Comparison of ENCODE assay signal across 26 cellular contexts in the genomic region with DNA sequence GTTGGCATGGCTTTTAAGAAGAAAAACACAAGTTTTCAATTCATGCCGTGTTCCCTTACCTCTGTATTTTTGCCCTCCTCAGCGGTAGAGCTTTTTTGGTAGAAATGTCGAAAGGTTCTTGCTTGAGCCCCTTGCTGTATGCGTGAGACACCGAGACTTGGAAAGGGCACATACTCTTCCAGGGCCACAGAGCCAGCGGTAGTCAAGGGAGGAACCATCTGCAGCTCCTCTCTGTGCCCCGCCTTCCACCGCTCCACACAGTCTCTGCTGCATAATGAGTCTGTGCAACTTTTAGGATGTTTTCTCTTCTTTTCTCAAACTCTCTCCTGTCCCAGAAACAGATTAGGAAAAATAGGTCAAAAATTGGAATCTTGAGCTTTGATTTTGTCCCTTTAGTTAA.
DNase-seq lines count a peak whose midpoint lies in the region; ATAC-seq and TF ChIP-seq lines count a peak whose summit lies in the region.
"Had no signal": no experiment of that assay in that cellular context is flagged by ENCODE, and none has a peak within 500 bp of the region (broad histone marks: within the 10 kb centered on the region; RNA-seq: fewer than 3 reads in every experiment).

No MANE protein-coding gene starts in this region.

- 84% methylated on average over 8 of the region's 8 CpGs for WGBS in SK-N-SH (ENCODE audit: low lambda C conversion rate)
- 28 to 47% methylated on average over 5 to 8 of the region's 8 CpGs for WGBS in gastroesophageal sphincter (ENCODE audit: low coverage in 1 of 2), 2 donors
- WGBS in trophoblast cell (ENCODE audit: extremely low coverage, insufficient coverage, insufficient read length): no CpG with 5 or more reads among the region's 8 CpGs

- TF ChIP-seq CTCF in SK-N-SH (IDR thresholded peaks at IDR 0.05) (no peak), gastroesophageal sphincter (IDR thresholded peaks at IDR 0.05) (no peak), tibial artery (IDR thresholded peaks at IDR 0.05) (no peak)

- H3K36me3 ChIP-seq in SK-N-SH (replicated peaks in 1 of 2; ENCODE audit: control insufficient read depth in 1 of 2, insufficient read depth in 2 of 2, low read length in 1 of 2) (peaks cover 0 to 7% of the 10 kb centered on the region in 2 experiments), gastroesophageal sphincter (peaks cover 0 to 13% of the 10 kb centered on the region in 2 donors), trophoblast cell (ENCODE audit: control insufficient read depth in 1 of 2, insufficient read depth in 2 of 2, low read length in 2 of 2) (peaks cover 6% of the 10 kb centered on the region in 2 experiments), tibial artery (peaks cover 0 to 9% (median 0%) of the 10 kb centered on the region in 3 donors)
- H3K36me3 ChIP-seq: vagina had no signal

- peak overlapping the region; percentile 14 for H3K18ac ChIP-seq in trophoblast cell (ENCODE audit: low read length)

- H2BK5ac ChIP-seq in trophoblast cell (ENCODE audit: low read depth, low read length, poor library complexity): no peak overlapping the region

- H3K4me3 ChIP-seq in SK-N-SH (ENCODE audit: low read depth in 2 of 2, low read length in 1 of 2): no peak overlapping the region
- H3K4me3 ChIP-seq in gastroesophageal sphincter: peak overlapping the region in 1 of 2 donors; percentile 4
- H3K4me3 ChIP-seq in trophoblast cell (ENCODE audit: low read depth, low read length): no peak overlapping the region
- H3K4me3 ChIP-seq in tibial artery: peak overlapping the region in 1 of 2 donors; percentile 22
- H3K4me3 ChIP-seq: body of pancreas, spleen, vagina had no signal

- H4K20me1 ChIP-seq in SK-N-SH (ENCODE audit: insufficient read depth): peaks cover 20% of the 10 kb centered on the region

- CTCF ChIA-PET in SK-N-SH (lab: Yijun Ruan, JAX): no interaction called here

- H3K9me3 ChIP-seq in SK-N-SH (no peaks in the 10 kb centered on the region), gastroesophageal sphincter (no peaks in the 10 kb centered on the region), trophoblast cell (ENCODE audit: insufficient read depth, low read depth, low read length) (no peaks in the 10 kb centered on the region), tibial artery (no peaks in the 10 kb centered on the region)
- H3K9me3 ChIP-seq: body of pancreas, spleen, vagina had no signal

- no peak overlapping the region for H3K23ac ChIP-seq in trophoblast cell (ENCODE audit: low read length)

- no peak overlapping the region for H4K12ac ChIP-seq in trophoblast cell (ENCODE audit: low read depth, low read length)

- intact Hi-C loops in tibial artery (cut with DNase I; ENCODE audit: low total_unique reads): no loop called here

- H3K4me1 ChIP-seq in SK-N-SH (ENCODE audit: control insufficient read depth in 1 of 2, insufficient read depth in 2 of 2, low read depth in 1 of 2, low read length in 1 of 2) (peaks cover 0 to 13% of the 10 kb centered on the region in 2 experiments; a peak in 2 of 4 replicates), gastroesophageal sphincter (peaks cover 15 to 99% (median 42%) of the 10 kb centered on the region in 3 donors), trophoblast cell (ENCODE audit: control insufficient read depth in 1 of 2, insufficient read depth in 2 of 2, low read length in 2 of 2) (no peaks in the 10 kb centered on the region), tibial artery (peaks cover 0 to 99% (median 65%) of the 10 kb centered on the region in 4 donors)

- no peaks in the 10 kb centered on the region for H3K9me2 ChIP-seq in SK-N-SH

- no peak for TF ChIP-seq RAD21 in SK-N-SH (IDR thresholded peaks at IDR 0.05; ENCODE audit: low read length)

- no peak for DNase-seq in SK-N-SH
- no peak for DNase-seq in trophoblast cell
- DNase-seq in tibial artery: no peak
- DNase-seq in NK-92 (lab: John Stamatoyannopoulos, UW; ENCODE audit: unreplicated experiment): no peak
- DNase-seq in SIG-M5 treated with dmso at 0.1 percent for 504 hours (lab: John Stamatoyannopoulos, UW; ENCODE audit: unreplicated experiment): no peak
- DNase-seq in LoVo (ENCODE audit: low spot score): no peak
- DNase-seq: activated CD4-positive, alpha-beta T cell treated with anti-CD3 and anti-CD28 coated beads, Interleukin-2, amount 50 U/mL, for 1 hour; activated gamma-delta T cell treated with Interleukin-2 at 50 U/mL for 16 hours; activated naive CD8-positive, alpha-beta T cell treated with anti-CD3 and anti-CD28 coated beads, Interleukin-2, amount 50 U/mL, for 24 hours; activated T-cell treated with anti-CD3 and anti-CD28 coated beads, Interleukin-2, amount 50 U/mL, for 4 hours; body of pancreas; Calu3; DND-41; KG1; MM.1S; naive thymus-derived CD4-positive, alpha-beta T cell; NCI-H2029 treated with DMSO at 0.1 percent for 48 hours; NCI-H2227 treated with DMSO at 0.1 percent for 48 hours; NCI-H526 treated with DMSO at 0.1 percent for 48 hours; nucleus accumbens; RPMI8226; spleen had no signal

- H3K79me2 ChIP-seq in SK-N-SH (ENCODE audit: insufficient read depth) (peaks cover 94% of the 10 kb centered on the region), trophoblast cell (ENCODE audit: control insufficient read depth, insufficient read depth, low read length, poor library complexity) (no peaks in the 10 kb centered on the region)

- H3F3A ChIP-seq in SK-N-SH (replicated peaks; ENCODE audit: insufficient read depth): peaks cover 27% of the 10 kb centered on the region

- H3K79me1 ChIP-seq in trophoblast cell (ENCODE audit: low read length): no peaks in the 10 kb centered on the region

- no peak overlapping the region for H3K4me2 ChIP-seq in SK-N-SH
- no peak overlapping the region for H3K4me2 ChIP-seq in trophoblast cell (ENCODE audit: low read length)

- H3K27ac ChIP-seq in SK-N-SH (ENCODE audit: low read depth in 2 of 2, low read length in 1 of 2) (peak overlapping the region in 1 of 2 experiments; percentile 89; a peak in 2 of 4 replicates), gastroesophageal sphincter (peak overlapping the region; percentile 87 to 100 (median 92)), trophoblast cell (ENCODE audit: low read depth, low read length) (no peak overlapping the region), tibial artery (peak overlapping the region; percentile 73 to 87)
- H3K27ac ChIP-seq: body of pancreas, spleen, vagina, VCaP had no signal

- ATAC-seq in SK-N-SH treated with all-trans-retinoic acid at 6 μM for 48 hours (peak; percentile 13; the same call in 2 of the 3 replicates), gastroesophageal sphincter (peak; percentile 32)
- ATAC-seq: body of pancreas; naive thymus-derived CD4-positive, alpha-beta T cell had no signal

- H3K4ac ChIP-seq in trophoblast cell (ENCODE audit: low read depth, low read length): peak overlapping the region; percentile 2

- H4K91ac ChIP-seq in trophoblast cell (ENCODE audit: low read depth, low read length): no peak overlapping the region

- no peak overlapping the region for H2AK5ac ChIP-seq in trophoblast cell (ENCODE audit: low read length)

- no peak overlapping the region for H2BK12ac ChIP-seq in trophoblast cell (ENCODE audit: low read length)

- no peak overlapping the region for H3K14ac ChIP-seq in trophoblast cell (ENCODE audit: low read length)

- H3K27me3 ChIP-seq in SK-N-SH (ENCODE audit: insufficient read depth) (no peaks in the 10 kb centered on the region), gastroesophageal sphincter (no peaks in the 10 kb centered on the region), trophoblast cell (ENCODE audit: insufficient read depth, low read length) (no peaks in the 10 kb centered on the region), tibial artery (no peaks in the 10 kb centered on the region)
- H3K27me3 ChIP-seq: body of pancreas, spleen, vagina had no signal

- no peak for TF ChIP-seq POLR2A in gastroesophageal sphincter (IDR thresholded peaks at IDR 0.05)

- POLR2A ChIA-PET in SK-N-SH (lab: Yijun Ruan, JAX): no interaction called here

- TF ChIP-seq EP300 in SK-N-SH (IDR thresholded peaks at IDR 0.05; ENCODE audit: borderline replicate concordance in 1 of 2, low read depth in 1 of 2, low read length in 1 of 2) (no peak), gastroesophageal sphincter (IDR thresholded peaks at IDR 0.05) (no peak)

- H4K8ac ChIP-seq in trophoblast cell (ENCODE audit: low read depth, low read length): no peak overlapping the region

- H2AFZ ChIP-seq in SK-N-SH (ENCODE audit: low read depth) (no peak overlapping the region), trophoblast cell (ENCODE audit: insufficient read depth, low read length, poor library complexity) (no peak overlapping the region)

- no peak overlapping the region for H2BK120ac ChIP-seq in trophoblast cell (ENCODE audit: insufficient read depth, low read length, poor library complexity)

- H3K9ac ChIP-seq in SK-N-SH (no peak overlapping the region), trophoblast cell (ENCODE audit: low read length) (no peak overlapping the region)

TF ChIP-seq in SK-N-SH treated with all-trans-retinoic acid at 6 μM for 48 hours, 23 proteins besides CTCF, POLR2A, EP300 and RAD21 (continues in another document):
- TF ChIP-seq ESRRG (CRISPR knock-in tag; IDR thresholded peaks at IDR 0.05) (no peak), ARNTL (CRISPR knock-in tag; IDR thresholded peaks at IDR 0.05; ENCODE audit: borderline replicate concordance, low read depth) (no peak), TCF4 (CRISPR knock-in tag; IDR thresholded peaks at IDR 0.05; ENCODE audit: borderline replicate concordance) (no peak), SNAI2 (CRISPR knock-in tag; IDR thresholded peaks at IDR 0.05) (no peak), ZNF8 (CRISPR knock-in tag; IDR thresholded peaks at IDR 0.05) (no peak)

TF ChIP-seq in SK-N-SH, 30 proteins besides CTCF, POLR2A, EP300 and RAD21 (continues in another document):
- no peak for TF ChIP-seq ELF1 (IDR thresholded peaks at IDR 0.05)
- TF ChIP-seq, protein P1, sequence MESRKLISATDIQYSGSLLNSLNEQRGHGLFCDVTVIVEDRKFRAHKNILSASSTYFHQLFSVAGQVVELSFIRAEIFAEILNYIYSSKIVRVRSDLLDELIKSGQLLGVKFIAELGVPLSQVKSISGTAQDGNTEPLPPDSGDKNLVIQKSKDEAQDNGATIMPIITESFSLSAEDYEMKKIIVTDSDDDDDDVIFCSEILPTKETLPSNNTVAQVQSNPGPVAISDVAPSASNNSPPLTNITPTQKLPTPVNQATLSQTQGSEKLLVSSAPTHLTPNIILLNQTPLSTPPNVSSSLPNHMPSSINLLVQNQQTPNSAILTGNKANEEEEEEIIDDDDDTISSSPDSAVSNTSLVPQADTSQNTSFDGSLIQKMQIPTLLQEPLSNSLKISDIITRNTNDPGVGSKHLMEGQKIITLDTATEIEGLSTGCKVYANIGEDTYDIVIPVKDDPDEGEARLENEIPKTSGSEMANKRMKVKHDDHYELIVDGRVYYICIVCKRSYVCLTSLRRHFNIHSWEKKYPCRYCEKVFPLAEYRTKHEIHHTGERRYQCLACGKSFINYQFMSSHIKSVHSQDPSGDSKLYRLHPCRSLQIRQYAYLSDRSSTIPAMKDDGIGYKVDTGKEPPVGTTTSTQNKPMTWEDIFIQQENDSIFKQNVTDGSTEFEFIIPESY (IDR thresholded peaks at IDR 0.05; ENCODE audit: borderline replicate concordance, low read depth): no peak
- no peak for TF ChIP-seq MXI1 (IDR thresholded peaks at IDR 0.05; ENCODE audit: low read depth, low read length)
